16 cellular contexts compared by ENCODE assay signal in genomic region chr7:94028768-94029167, GRCh38. TPM values are rescaled to one million over a fixed set of nuclear protein-coding genes. Genes with fewer than 3 reads are reported as not detected.
DNase-seq lines count a peak whose midpoint lies in the region; ATAC-seq and TF ChIP-seq lines count a peak whose summit lies in the region.
"Had no signal": no experiment of that assay in that cellular context is flagged by ENCODE, and none has a peak within 500 bp of the region (broad histone marks: within the 10 kb centered on the region; RNA-seq: fewer than 3 reads in every experiment).

No MANE protein-coding gene starts in this region.

- TF ChIP-seq CTCF in DOHH2 (IDR thresholded peaks at IDR 0.05; ENCODE audit: low read depth, low read length, poor library complexity, severe bottlenecking) = no peak

- H3K27ac ChIP-seq in DOHH2 (ENCODE audit: low read depth, low read length) (no peak overlapping the region), mesenchymal stem cell (ENCODE audit: low read length, poor library complexity, severe bottlenecking) (no peak overlapping the region)
- H3K27ac ChIP-seq: KMS-11 had no signal

- no peaks in the 10 kb centered on the region for H3K9me3 Mint-ChIP-seq in activated T-cell treated with anti-CD3 and anti-CD28 coated beads, Interleukin-2, amount 50 U/mL, for 4 hours
- H3K9me3 Mint-ChIP-seq in stimulated activated naive B cell treated with anti-CD40 and anti-IgM and Interleukin-4, amounts not matched to agents 10 μg/mL and 1 μg/mL and 100 μg/mL, for 72 hours = peaks cover 0 to 2% of the 10 kb centered on the region in 2 donors

- H4K91ac ChIP-seq in mesenchymal stem cell (ENCODE audit: low read length) = no peak overlapping the region

- no peak overlapping the region for H2AK5ac ChIP-seq in mesenchymal stem cell (ENCODE audit: low read length, severe bottlenecking)

- no peaks in the 10 kb centered on the region for H3K36me3 Mint-ChIP-seq in activated T-cell treated with anti-CD3 and anti-CD28 coated beads, Interleukin-2, amount 50 U/mL, for 4 hours (ENCODE audit: insufficient read depth)
- no peaks in the 10 kb centered on the region for H3K36me3 Mint-ChIP-seq in stimulated activated naive B cell treated with anti-CD40 and anti-IgM and Interleukin-4, amounts not matched to agents 10 μg/mL and 1 μg/mL and 100 μg/mL, for 72 hours
- H3K36me3 Mint-ChIP-seq: activated naive CD8-positive, alpha-beta T cell; WTC11 had no signal

- H3K4me3 ChIP-seq in DOHH2 (ENCODE audit: low read length) (peak overlapping the region; percentile 2; the same call in 1 of the 2 replicates), adipocyte (ENCODE audit: low read length) (no peak overlapping the region), mesenchymal stem cell (ENCODE audit: insufficient read depth in 1 of 2, low read depth in 1 of 2, low read length in 2 of 2) (no peak overlapping the region)

- no peak overlapping the region for H2BK120ac ChIP-seq in mesenchymal stem cell (ENCODE audit: low read depth, low read length)

- H2BK12ac ChIP-seq in mesenchymal stem cell (ENCODE audit: low read length in 2 of 2) = no peak overlapping the region

- H3K4ac ChIP-seq in mesenchymal stem cell (ENCODE audit: low read depth in 1 of 2, low read length in 2 of 2) = no peak overlapping the region

- no peak overlapping the region for H3K4me3 Mint-ChIP-seq in activated T-cell treated with anti-CD3 and anti-CD28 coated beads, Interleukin-2, amount 50 U/mL, for 4 hours
- no peak overlapping the region for H3K4me3 Mint-ChIP-seq in stimulated activated naive B cell treated with anti-CD40 and anti-IgM and Interleukin-4, amounts not matched to agents 10 μg/mL and 1 μg/mL and 100 μg/mL, for 72 hours
- H3K4me3 Mint-ChIP-seq: activated naive CD8-positive, alpha-beta T cell; WTC11 had no signal

- no peak overlapping the region for H2AFZ ChIP-seq in mesenchymal stem cell (ENCODE audit: low read depth, low read length)

- no peaks in the 10 kb centered on the region for H4K20me1 ChIP-seq in DOHH2 (ENCODE audit: control insufficient read depth, insufficient read depth, low read depth, low read length)

- H3K27ac Mint-ChIP-seq in stimulated activated naive B cell treated with anti-CD40 and anti-IgM and Interleukin-4, amounts not matched to agents 10 μg/mL and 1 μg/mL and 100 μg/mL, for 72 hours = no peak overlapping the region
- H3K27ac Mint-ChIP-seq: activated naive CD8-positive, alpha-beta T cell; progenitor cell of endocrine pancreas; WTC11 had no signal

- no peak overlapping the region for H2BK15ac ChIP-seq in mesenchymal stem cell (ENCODE audit: low read depth, poor library complexity, severe bottlenecking)

- H3K4me1 Mint-ChIP-seq in activated T-cell treated with anti-CD3 and anti-CD28 coated beads, Interleukin-2, amount 50 U/mL, for 4 hours (ENCODE audit: low read depth) = no peaks in the 10 kb centered on the region
- H3K4me1 Mint-ChIP-seq in stimulated activated naive B cell treated with anti-CD40 and anti-IgM and Interleukin-4, amounts not matched to agents 10 μg/mL and 1 μg/mL and 100 μg/mL, for 72 hours = peaks cover 11 to 12% of the 10 kb centered on the region in 2 donors
- H3K4me1 Mint-ChIP-seq: WTC11 had no signal

- H3K27me3 Mint-ChIP-seq in activated T-cell treated with anti-CD3 and anti-CD28 coated beads, Interleukin-2, amount 50 U/mL, for 4 hours (ENCODE audit: low read depth) = peaks cover 18% of the 10 kb centered on the region
- H3K27me3 Mint-ChIP-seq in stimulated activated naive B cell treated with anti-CD40 and anti-IgM and Interleukin-4, amounts not matched to agents 10 μg/mL and 1 μg/mL and 100 μg/mL, for 72 hours = no peaks in the 10 kb centered on the region

- H3F3A ChIP-seq in DOHH2 (ENCODE audit: control insufficient read depth, insufficient read depth) = no peaks in the 10 kb centered on the region

- no peaks in the 10 kb centered on the region for H3K79me1 ChIP-seq in mesenchymal stem cell (replicated peaks; ENCODE audit: low read length, poor library complexity, severe bottlenecking)

- H3K79me2 ChIP-seq in DOHH2 (ENCODE audit: control insufficient read depth, low read length) = no peaks in the 10 kb centered on the region

- H3K36me3 ChIP-seq in DOHH2 (ENCODE audit: control insufficient read depth, low read length) (no peaks in the 10 kb centered on the region), adipocyte (ENCODE audit: control insufficient read depth, insufficient read depth, low read length, severe bottlenecking) (no peaks in the 10 kb centered on the region), mesenchymal stem cell (ENCODE audit: control insufficient read depth in 1 of 2, insufficient read depth in 2 of 2, low read depth in 1 of 2, low read length in 2 of 2) (no peaks in the 10 kb centered on the region)

- H3K4me1 ChIP-seq in DOHH2 (ENCODE audit: control insufficient read depth, low read length) = peaks cover 34% of the 10 kb centered on the region
- no peaks in the 10 kb centered on the region for H3K4me1 ChIP-seq in adipocyte (ENCODE audit: control insufficient read depth, insufficient read depth, low read length)
- no peaks in the 10 kb centered on the region for H3K4me1 ChIP-seq in mesenchymal stem cell (ENCODE audit: control insufficient read depth, insufficient read depth, low read depth, low read length)

- H3K9me2 ChIP-seq in DOHH2 (replicated peaks; ENCODE audit: control insufficient read depth, low read length) = no peaks in the 10 kb centered on the region

- H4K8ac ChIP-seq in mesenchymal stem cell (ENCODE audit: low read length) = no peak overlapping the region

- H2BK5ac ChIP-seq in mesenchymal stem cell (ENCODE audit: low read depth, low read length, poor library complexity, severe bottlenecking) = no peak overlapping the region

- WGBS in mesenchymal stem cell = 81% methylated on average over 1 of the region's 1 CpG

- ATAC-seq in HG03442 (IDR thresholded peaks at IDR 0.05; ENCODE audit: unreplicated experiment) = peak; percentile 52
- no peak for ATAC-seq in activated T-cell treated with anti-CD3 and anti-CD28 coated beads, Interleukin-2, amount 50 U/mL, for 4 hours
- ATAC-seq in stimulated activated naive B cell treated with anti-CD40 and anti-IgM and Interleukin-4, amounts not matched to agents 10 μg/mL and 1 μg/mL and 100 μg/mL, for 72 hours (replicated peaks) = no peak
- ATAC-seq: WTC11 had no signal

- H3K9me3 ChIP-seq in DOHH2 (ENCODE audit: control insufficient read depth, insufficient read depth, low read length) = no peaks in the 10 kb centered on the region
- H3K9me3 ChIP-seq in adipocyte (ENCODE audit: control insufficient read depth, low read length) = no peaks in the 10 kb centered on the region
- H3K9me3 ChIP-seq in mesenchymal stem cell (ENCODE audit: control insufficient read depth, low read length) = no peaks in the 10 kb centered on the region

- H3K9ac ChIP-seq in adipocyte (ENCODE audit: low read length) (no peak overlapping the region), mesenchymal stem cell (ENCODE audit: low read length) (no peak overlapping the region)
- H3K9ac ChIP-seq: KMS-11 had no signal

- no peaks in the 10 kb centered on the region for H3K27me3 ChIP-seq in DOHH2 (ENCODE audit: control insufficient read depth, low read length)
- H3K27me3 ChIP-seq in adipocyte (replicated peaks; ENCODE audit: control insufficient read depth, insufficient read depth, low read length) = no peaks in the 10 kb centered on the region
- H3K27me3 ChIP-seq in mesenchymal stem cell (ENCODE audit: control insufficient read depth in 1 of 2, insufficient read depth in 1 of 2, low read length in 2 of 2) = no peaks in the 10 kb centered on the region

- H3K18ac ChIP-seq in mesenchymal stem cell (ENCODE audit: low read depth in 1 of 2, low read length in 2 of 2) = no peak overlapping the region

- DNase-seq in adipocyte (ENCODE audit: low read depth) (peak; percentile 39), mesenchymal stem cell (peak; percentile 43), SW 1271 (lab: John Stamatoyannopoulos, UW) (no peak), NCI-H2029 (lab: John Stamatoyannopoulos, UW) (no peak)
- DNase-seq in activated T-cell treated with anti-CD3 and anti-CD28 coated beads, Interleukin-2, amount 50 U/mL, for 4 hours = no peak
- no peak for DNase-seq in stimulated activated naive B cell treated with anti-CD40 and anti-IgM and Interleukin-4, amounts not matched to agents 10 μg/mL and 1 μg/mL and 100 μg/mL, for 72 hours
- DNase-seq: activated CD8-positive, alpha-beta memory T cell treated with anti-CD3 and anti-CD28 coated beads, Interleukin-2, amount 50 U/mL, for 4 hours; AML-193; NCI-H2081; stimulated activated CD8-positive, alpha-beta memory T cell treated with anti-CD3 and anti-CD28 coated beads, Interleukin-4, amount 100 ng/mL, for 48 hours had no signal

- peak overlapping the region; percentile 51 for H3K4me2 ChIP-seq in DOHH2 (ENCODE audit: low read length)
- H3K4me2 ChIP-seq in mesenchymal stem cell (ENCODE audit: low read length, poor library complexity, severe bottlenecking) = no peak overlapping the region
- H3K4me2 ChIP-seq: KMS-11 had no signal

- no peak overlapping the region for H3K23ac ChIP-seq in mesenchymal stem cell (ENCODE audit: low read length in 2 of 2)

- no peak overlapping the region for H3K14ac ChIP-seq in mesenchymal stem cell (ENCODE audit: low read length in 2 of 2)

RNA-seq across cellular contexts. Expression of gene BET1, which starts 24.6 kb away (rescaled TPM):
- polyA plus RNA-seq in mesenchymal stem cell (2013, experiment 1 of 2) = 47.8 TPM
- 52.7 TPM for polyA plus RNA-seq in mesenchymal stem cell (2013, experiment 2 of 2)
- 10 to 100 TPM; 18.0 to 19.9 (median 18.5) TPM for total RNA-seq in activated T-cell treated with anti-CD3 and anti-CD28 coated beads, Interleukin-2, amount 50 U/mL, for 4 hours

Comparison
In these comparisons a context has a peak if more than half of its experiments do, and no peak if none do; other contexts are left out.
1. DNase-seq: peak in adipocyte (single experiment) and mesenchymal stem cell (single experiment); none in activated T-cell treated with anti-CD3 and anti-CD28 coated beads, Interleukin-2, amount 50 U/mL, for 4 hours (single experiment), stimulated activated naive B cell treated with anti-CD40 and anti-IgM and Interleukin-4, amounts not matched to agents 10 μg/mL and 1 μg/mL and 100 μg/mL, for 72 hours (single experiment), SW 1271 (0 of 2) and NCI-H2029 (single experiment).